Comparison of ENCODE assay signal across 1 cellular context in the genomic region with DNA sequence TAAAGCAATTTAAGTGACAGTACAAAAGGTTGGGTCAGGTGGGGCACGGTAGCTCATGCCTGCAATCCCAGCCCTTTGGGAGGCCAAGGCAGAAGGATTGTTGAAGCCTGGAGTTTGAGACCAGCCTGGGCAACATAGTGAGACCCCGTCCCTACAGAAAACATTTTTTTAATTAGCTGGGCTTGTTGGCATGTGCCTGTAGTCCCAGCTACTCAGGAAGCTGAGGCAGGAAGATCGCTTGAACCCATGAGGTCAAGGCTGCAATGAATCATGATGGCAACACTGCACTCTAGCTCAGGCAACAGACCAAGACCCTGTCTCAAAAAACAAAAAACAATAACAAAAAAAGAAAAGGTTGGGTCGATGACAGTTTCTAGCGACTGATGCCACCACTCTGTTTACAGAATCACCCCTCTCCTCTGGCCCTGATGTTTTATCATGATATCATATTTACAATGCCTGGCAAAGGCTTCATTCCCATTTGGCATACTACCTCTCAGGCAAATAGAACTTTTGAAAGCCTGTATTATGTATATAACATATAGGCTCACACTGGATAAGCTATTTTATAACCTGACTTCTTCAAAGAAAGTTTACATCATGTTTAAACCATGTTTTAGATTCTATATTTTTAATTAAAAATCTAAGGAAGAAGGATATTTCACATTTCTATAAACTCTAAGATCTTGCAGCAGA.
TF ChIP-seq lines count a peak whose summit lies in the region.

No MANE protein-coding gene starts in this region.

TF ChIP-seq in HepG2, 621 proteins besides CTCF, POLR2A, EP300 and RAD21 (continued from another document):
- TF ChIP-seq, protein P1, sequence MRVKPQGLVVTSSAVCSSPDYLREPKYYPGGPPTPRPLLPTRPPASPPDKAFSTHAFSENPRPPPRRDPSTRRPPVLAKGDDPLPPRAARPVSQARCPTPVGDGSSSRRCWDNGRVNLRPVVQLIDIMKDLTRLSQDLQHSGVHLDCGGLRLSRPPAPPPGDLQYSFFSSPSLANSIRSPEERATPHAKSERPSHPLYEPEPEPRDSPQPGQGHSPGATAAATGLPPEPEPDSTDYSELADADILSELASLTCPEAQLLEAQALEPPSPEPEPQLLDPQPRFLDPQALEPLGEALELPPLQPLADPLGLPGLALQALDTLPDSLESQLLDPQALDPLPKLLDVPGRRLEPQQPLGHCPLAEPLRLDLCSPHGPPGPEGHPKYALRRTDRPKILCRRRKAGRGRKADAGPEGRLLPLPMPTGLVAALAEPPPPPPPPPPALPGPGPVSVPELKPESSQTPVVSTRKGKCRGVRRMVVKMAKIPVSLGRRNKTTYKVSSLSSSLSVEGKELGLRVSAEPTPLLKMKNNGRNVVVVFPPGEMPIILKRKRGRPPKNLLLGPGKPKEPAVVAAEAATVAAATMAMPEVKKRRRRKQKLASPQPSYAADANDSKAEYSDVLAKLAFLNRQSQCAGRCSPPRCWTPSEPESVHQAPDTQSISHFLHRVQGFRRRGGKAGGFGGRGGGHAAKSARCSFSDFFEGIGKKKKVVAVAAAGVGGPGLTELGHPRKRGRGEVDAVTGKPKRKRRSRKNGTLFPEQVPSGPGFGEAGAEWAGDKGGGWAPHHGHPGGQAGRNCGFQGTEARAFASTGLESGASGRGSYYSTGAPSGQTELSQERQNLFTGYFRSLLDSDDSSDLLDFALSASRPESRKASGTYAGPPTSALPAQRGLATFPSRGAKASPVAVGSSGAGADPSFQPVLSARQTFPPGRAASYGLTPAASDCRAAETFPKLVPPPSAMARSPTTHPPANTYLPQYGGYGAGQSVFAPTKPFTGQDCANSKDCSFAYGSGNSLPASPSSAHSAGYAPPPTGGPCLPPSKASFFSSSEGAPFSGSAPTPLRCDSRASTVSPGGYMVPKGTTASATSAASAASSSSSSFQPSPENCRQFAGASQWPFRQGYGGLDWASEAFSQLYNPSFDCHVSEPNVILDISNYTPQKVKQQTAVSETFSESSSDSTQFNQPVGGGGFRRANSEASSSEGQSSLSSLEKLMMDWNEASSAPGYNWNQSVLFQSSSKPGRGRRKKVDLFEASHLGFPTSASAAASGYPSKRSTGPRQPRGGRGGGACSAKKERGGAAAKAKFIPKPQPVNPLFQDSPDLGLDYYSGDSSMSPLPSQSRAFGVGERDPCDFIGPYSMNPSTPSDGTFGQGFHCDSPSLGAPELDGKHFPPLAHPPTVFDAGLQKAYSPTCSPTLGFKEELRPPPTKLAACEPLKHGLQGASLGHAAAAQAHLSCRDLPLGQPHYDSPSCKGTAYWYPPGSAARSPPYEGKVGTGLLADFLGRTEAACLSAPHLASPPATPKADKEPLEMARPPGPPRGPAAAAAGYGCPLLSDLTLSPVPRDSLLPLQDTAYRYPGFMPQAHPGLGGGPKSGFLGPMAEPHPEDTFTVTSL (CRISPR knock-in tag; IDR thresholded peaks at IDR 0.05; ENCODE audit: borderline replicate concordance) = no peak
- TF ChIP-seq ETV5 (CRISPR knock-in tag; IDR thresholded peaks at IDR 0.05; ENCODE audit: borderline replicate concordance) (peak; percentile 78; the same call in 1 of the 2 replicates), KDM2A (CRISPR knock-in tag; IDR thresholded peaks at IDR 0.05; ENCODE audit: borderline replicate concordance, low read depth) (no peak; the same call in 1 of the 2 replicates), NFE2 (CRISPR knock-in tag; IDR thresholded peaks at IDR 0.05) (no peak), SP140L (CRISPR knock-in tag; IDR thresholded peaks at IDR 0.05; ENCODE audit: borderline replicate concordance) (no peak), MBNL3 (CRISPR knock-in tag; conservative IDR thresholded peaks at IDR 0.05) (no peak), NFE2L1 (CRISPR knock-in tag; IDR thresholded peaks at IDR 0.05; ENCODE audit: borderline replicate concordance) (no peak), CHD4 (IDR thresholded peaks at IDR 0.05; ENCODE audit: borderline replicate concordance, low read length) (peak; percentile 92), ZNF317 (CRISPR knock-in tag; IDR thresholded peaks at IDR 0.05) (peak; percentile 28; the same call in 1 of the 2 replicates), CCDC6 (CRISPR knock-in tag; IDR thresholded peaks at IDR 0.05) (no peak), NR2F1 (CRISPR knock-in tag; IDR thresholded peaks at IDR 0.05) (peak in 1 of 2 experiments; percentile 52; a peak in 3 of 4 replicates), CBFB (CRISPR knock-in tag; IDR thresholded peaks at IDR 0.05) (no peak), ZNF136 (CRISPR knock-in tag; IDR thresholded peaks at IDR 0.05; ENCODE audit: low read depth) (0 out of 2 replicates have a peak, but pooled peaks have one; percentile 10), ZC3H4 (CRISPR knock-in tag; IDR thresholded peaks at IDR 0.05; ENCODE audit: borderline replicate concordance) (0 out of 2 replicates have a peak, but pooled peaks have one; percentile 20)
- TF ChIP-seq, protein P2, sequence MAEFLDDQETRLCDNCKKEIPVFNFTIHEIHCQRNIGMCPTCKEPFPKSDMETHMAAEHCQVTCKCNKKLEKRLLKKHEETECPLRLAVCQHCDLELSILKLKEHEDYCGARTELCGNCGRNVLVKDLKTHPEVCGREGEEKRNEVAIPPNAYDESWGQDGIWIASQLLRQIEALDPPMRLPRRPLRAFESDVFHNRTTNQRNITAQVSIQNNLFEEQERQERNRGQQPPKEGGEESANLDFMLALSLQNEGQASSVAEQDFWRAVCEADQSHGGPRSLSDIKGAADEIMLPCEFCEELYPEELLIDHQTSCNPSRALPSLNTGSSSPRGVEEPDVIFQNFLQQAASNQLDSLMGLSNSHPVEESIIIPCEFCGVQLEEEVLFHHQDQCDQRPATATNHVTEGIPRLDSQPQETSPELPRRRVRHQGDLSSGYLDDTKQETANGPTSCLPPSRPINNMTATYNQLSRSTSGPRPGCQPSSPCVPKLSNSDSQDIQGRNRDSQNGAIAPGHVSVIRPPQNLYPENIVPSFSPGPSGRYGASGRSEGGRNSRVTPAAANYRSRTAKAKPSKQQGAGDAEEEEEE (CRISPR knock-in tag; IDR thresholded peaks at IDR 0.05; ENCODE audit: borderline replicate concordance) = no peak
- TF ChIP-seq, protein P3, sequence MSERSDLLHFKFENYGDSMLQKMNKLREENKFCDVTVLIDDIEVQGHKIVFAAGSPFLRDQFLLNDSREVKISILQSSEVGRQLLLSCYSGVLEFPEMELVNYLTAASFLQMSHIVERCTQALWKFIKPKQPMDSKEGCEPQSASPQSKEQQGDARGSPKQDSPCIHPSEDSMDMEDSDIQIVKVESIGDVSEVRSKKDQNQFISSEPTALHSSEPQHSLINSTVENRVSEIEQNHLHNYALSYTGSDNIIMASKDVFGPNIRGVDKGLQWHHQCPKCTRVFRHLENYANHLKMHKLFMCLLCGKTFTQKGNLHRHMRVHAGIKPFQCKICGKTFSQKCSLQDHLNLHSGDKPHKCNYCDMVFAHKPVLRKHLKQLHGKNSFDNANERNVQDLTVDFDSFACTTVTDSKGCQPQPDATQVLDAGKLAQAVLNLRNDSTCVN (CRISPR knock-in tag; IDR thresholded peaks at IDR 0.05; ENCODE audit: borderline replicate concordance) = no peak
- TF ChIP-seq, protein P4, sequence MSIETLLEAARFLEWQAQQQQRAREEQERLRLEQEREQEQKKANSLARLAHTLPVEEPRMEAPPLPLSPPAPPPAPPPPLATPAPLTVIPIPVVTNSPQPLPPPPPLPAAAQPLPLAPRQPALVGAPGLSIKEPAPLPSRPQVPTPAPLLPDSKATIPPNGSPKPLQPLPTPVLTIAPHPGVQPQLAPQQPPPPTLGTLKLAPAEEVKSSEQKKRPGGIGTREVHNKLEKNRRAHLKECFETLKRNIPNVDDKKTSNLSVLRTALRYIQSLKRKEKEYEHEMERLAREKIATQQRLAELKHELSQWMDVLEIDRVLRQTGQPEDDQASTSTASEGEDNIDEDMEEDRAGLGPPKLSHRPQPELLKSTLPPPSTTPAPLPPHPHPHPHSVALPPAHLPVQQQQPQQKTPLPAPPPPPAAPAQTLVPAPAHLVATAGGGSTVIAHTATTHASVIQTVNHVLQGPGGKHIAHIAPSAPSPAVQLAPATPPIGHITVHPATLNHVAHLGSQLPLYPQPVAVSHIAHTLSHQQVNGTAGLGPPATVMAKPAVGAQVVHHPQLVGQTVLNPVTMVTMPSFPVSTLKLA (IDR thresholded peaks at IDR 0.05) = no peak
